ENCODE assay signal across 12 cellular contexts in genomic region chr10:23331567-23332290, GRCh38. TPM values are rescaled to one million over a fixed set of nuclear protein-coding genes. Genes with fewer than 3 reads are reported as not detected.
A peak's percentile ranks its signal among the peaks of the same experiment; 100 is the strongest.
DNase-seq lines count a peak whose midpoint lies in the region; ATAC-seq, FAIRE-seq and TF ChIP-seq lines count a peak whose summit lies in the region.
"Had no signal": no experiment of that assay in that cellular context is flagged by ENCODE, and none has a peak within 500 bp of the region (broad histone marks: within the 10 kb centered on the region; RNA-seq: fewer than 3 reads in every experiment).

No MANE protein-coding gene starts in this region.

- POLR2A ChIA-PET in activated B cell treated with CpG ODN at 0.5 μM for 24 hours (lab: Charles Lee), result no interaction called here

- no peak overlapping the region for H3K4me3 Mint-ChIP-seq in activated B cell treated with CpG ODN at 0.5 μM for 24 hours

- no peak overlapping the region for H3K27ac Mint-ChIP-seq in activated B cell treated with CpG ODN at 0.5 μM for 24 hours

- CTCF ChIA-PET in activated B cell treated with CpG ODN at 0.5 μM for 24 hours (lab: Charles Lee), result interaction anchor here (1.5 kb wide), 1 partner anchor 17 kb away, joined by 4 read pairs; no protein-coding TSS in a partner anchor

- H3K4me3 ChIP-seq in AG09309 (ENCODE audit: control insufficient read depth, low read depth, low read length) (no peak overlapping the region), fibroblast of villous mesenchyme (ENCODE audit: low read depth, low read length) (peak overlapping the region; percentile 46)
- H3K4me3 ChIP-seq: hepatocyte, skin epidermis had no signal

- DNase-seq in AG09309 (ENCODE audit: low read depth) (peak; percentile 57), HTR-8/SVneo (ENCODE audit: insufficient read length, low spot score) (peak; percentile 47), activated B cell treated with CpG ODN at 0.5 μM for 24 hours (no peak), fibroblast of villous mesenchyme (ENCODE audit: low read depth) (peak; percentile 89), NCI-H1048 (lab: John Stamatoyannopoulos, UW) (no peak), NK-92 (lab: John Stamatoyannopoulos, UW; ENCODE audit: unreplicated experiment) (no peak), NCI-H2227 (lab: John Stamatoyannopoulos, UW; ENCODE audit: unreplicated experiment) (no peak), medulla oblongata (ENCODE audit: extremely low spot score) (no peak)
- DNase-seq: activated CD8-positive, alpha-beta memory T cell treated with anti-CD3 and anti-CD28 coated beads for 24 hours; cerebellar nuclear complex had no signal

- no peaks in the 10 kb centered on the region for H3K4me1 Mint-ChIP-seq in activated B cell treated with CpG ODN at 0.5 μM for 24 hours

- FAIRE-seq in HTR-8/SVneo (lab: Jason Lieb, UNC), result no peak

- H3K27me3 Mint-ChIP-seq in activated B cell treated with CpG ODN at 0.5 μM for 24 hours, result peaks cover under 1% of the 10 kb centered on the region

- no peaks in the 10 kb centered on the region for H3K36me3 Mint-ChIP-seq in activated B cell treated with CpG ODN at 0.5 μM for 24 hours (ENCODE audit: low read depth)

- no peak for TF ChIP-seq CTCF in AG09309 (IDR thresholded peaks at IDR 0.05; ENCODE audit: control insufficient read depth, insufficient read depth, low read depth, low read length, missing control alignments)
- TF ChIP-seq CTCF in activated B cell treated with CpG ODN at 0.5 μM for 24 hours (IDR thresholded peaks at IDR 0.05), result no peak
- TF ChIP-seq CTCF in fibroblast of villous mesenchyme (IDR thresholded peaks at IDR 0.05; ENCODE audit: insufficient read depth, low read depth, low read length), result no peak

- peak; percentile 21 for ATAC-seq in activated B cell treated with CpG ODN at 0.5 μM for 24 hours (ENCODE audit: low read depth)

- intact Hi-C loops in activated B cell treated with CpG ODN at 0.5 μM for 24 hours (cut with micrococcal nuclease), result no loop called here

- H3K9me3 Mint-ChIP-seq in activated B cell treated with CpG ODN at 0.5 μM for 24 hours, result no peaks in the 10 kb centered on the region

RNA-seq across cellular contexts. Expression of gene C10orf67, which starts 12.9 kb away (rescaled TPM):
- total RNA-seq in activated B cell treated with CpG ODN at 0.5 μM for 24 hours (not detected in 2 replicates), fibroblast of villous mesenchyme (under 0.01 TPM in 2 replicates)

Comparison
In these comparisons a context has a peak if more than half of its experiments do, and no peak if none do; other contexts are left out.
1. DNase-seq: peak in AG09309 (single experiment), HTR-8/SVneo (single experiment) and fibroblast of villous mesenchyme (single experiment); none in activated B cell treated with CpG ODN at 0.5 μM for 24 hours (single experiment), NCI-H1048 (single experiment), NK-92 (single experiment), NCI-H2227 (single experiment) and medulla oblongata (single experiment).